Comparison of ENCODE assay signal across 10 cellular contexts in genomic region chr2:28663359-28663758, GRCh38.
DNase-seq lines count a peak whose midpoint lies in the region; ATAC-seq and TF ChIP-seq lines count a peak whose summit lies in the region.
"Had no signal": no experiment of that assay in that cellular context is flagged by ENCODE, and none has a peak within 500 bp of the region (broad histone marks: within the 10 kb centered on the region; RNA-seq: fewer than 3 reads in every experiment).

No MANE protein-coding gene starts in this region.

- H3K27ac ChIP-seq in hepatocyte = peak overlapping the region; percentile 90
- H3K27ac ChIP-seq in thoracic aorta = peak overlapping the region; percentile 94 to 96

- in situ Hi-C loops in astrocyte of the spinal cord (cut with HindIII; ENCODE audit: low sequenced_read_pairs) = no loop called here
- in situ Hi-C loops in HAP-1 (cut with MboI; ENCODE audit: low sequenced_read_pairs) = no loop called here

- no peak overlapping the region for H3K4me3 ChIP-seq in astrocyte of the spinal cord (ENCODE audit: low read depth, low read length)
- no peak overlapping the region for H3K4me3 ChIP-seq in hepatocyte
- H3K4me3 ChIP-seq in thoracic aorta = peak overlapping the region; percentile 50
- no peak overlapping the region for H3K4me3 ChIP-seq in HAP-1

- DNase-seq in HT1080 (ENCODE audit: low read depth) (peak; percentile 58), astrocyte of the spinal cord (ENCODE audit: low read depth, low spot score) (peak; percentile 67), hepatocyte (ENCODE audit: low spot score) (peak; percentile 46), thoracic aorta (ENCODE audit: low spot score) (no peak), iPS-NIHi7 (ENCODE audit: extremely low spot score) (no peak), HAP-1 (ENCODE audit: low spot score in 2 of 2) (no peak), NCI-H128 (lab: John Stamatoyannopoulos, UW; ENCODE audit: unreplicated experiment) (no peak)
- DNase-seq: NCI-H2029 treated with DMSO at 0.1 percent for 48 hours, T-helper 17 cell had no signal

- peaks cover 38% of the 10 kb centered on the region for H3K4me1 ChIP-seq in hepatocyte (ENCODE audit: insufficient read depth)
- peaks cover 27 to 78% of the 10 kb centered on the region in 2 donors for H3K4me1 ChIP-seq in thoracic aorta (ENCODE audit: control insufficient read depth in 1 of 2, low read depth in 2 of 2)
- no peaks in the 10 kb centered on the region for H3K4me1 ChIP-seq in HAP-1

- no peak overlapping the region for H2AFZ ChIP-seq in hepatocyte

- H3K79me2 ChIP-seq in hepatocyte = no peaks in the 10 kb centered on the region

- WGBS in hepatocyte (ENCODE audit: low lambda C conversion rate, missing lambda C conversion rate) = 89% methylated on average over 1 of the region's 1 CpG

- no peaks in the 10 kb centered on the region for H3K9me3 ChIP-seq in hepatocyte (ENCODE audit: low read depth)
- H3K9me3 ChIP-seq in thoracic aorta = no peaks in the 10 kb centered on the region
- no peaks in the 10 kb centered on the region for H3K9me3 ChIP-seq in HAP-1

- peak; percentile 42 for TF ChIP-seq CTCF in astrocyte of the spinal cord (IDR thresholded peaks at IDR 0.05; ENCODE audit: low read depth, low read length)
- TF ChIP-seq CTCF in hepatocyte (IDR thresholded peaks at IDR 0.05; ENCODE audit: poor library complexity) = peak; percentile 17
- TF ChIP-seq CTCF in thoracic aorta (IDR thresholded peaks at IDR 0.05) = peak; percentile 47

- no peak for ATAC-seq in thoracic aorta (ENCODE audit: insufficient number of reproducible peaks, low FRiP score, low read depth)
- no peak for ATAC-seq in activated CD4-positive, CD25-positive, alpha-beta regulatory T cell treated with anti-CD3 and anti-CD28 coated beads, Interleukin-2, amount 50 U/mL, for 24 hours
- ATAC-seq: T-helper 17 cell had no signal

- no peaks in the 10 kb centered on the region for H4K20me1 ChIP-seq in hepatocyte (ENCODE audit: insufficient read depth, poor library complexity, severe bottlenecking)

- H3K27me3 ChIP-seq in hepatocyte = no peaks in the 10 kb centered on the region
- no peaks in the 10 kb centered on the region for H3K27me3 ChIP-seq in thoracic aorta (replicated peaks; ENCODE audit: insufficient read depth)
- no peaks in the 10 kb centered on the region for H3K27me3 ChIP-seq in HAP-1 (ENCODE audit: low read depth)

- H3K36me3 ChIP-seq in hepatocyte (replicated peaks; ENCODE audit: insufficient read depth, low read depth) (no peaks in the 10 kb centered on the region), thoracic aorta (no peaks in the 10 kb centered on the region), HAP-1 (replicated peaks) (no peaks in the 10 kb centered on the region)

- no peak overlapping the region for H3K4me2 ChIP-seq in hepatocyte

- no peaks in the 10 kb centered on the region for H3K9me2 ChIP-seq in hepatocyte (replicated peaks; ENCODE audit: insufficient read depth)

Comparison
In these comparisons a context has a peak if more than half of its experiments do, and no peak if none do; other contexts are left out.
1. DNase-seq: peak in HT1080 (single experiment), astrocyte of the spinal cord (single experiment) and hepatocyte (single experiment); none in thoracic aorta (single experiment), iPS-NIHi7 (single experiment), HAP-1 (0 of 2) and NCI-H128 (single experiment).
2. Peak in every context shown above with its lines, with median percentiles within 50 percentile points of each other: CTCF ChIP-seq.